8 cellular contexts compared by ENCODE assay signal in genomic region chr5:115626444-115626823, GRCh38. TPM values are rescaled to one million over a fixed set of nuclear protein-coding genes. Genes with fewer than 3 reads are reported as not detected.
A peak's percentile ranks its signal among the peaks of the same experiment; 100 is the strongest.
DNase-seq lines count a peak whose midpoint lies in the region; ATAC-seq and TF ChIP-seq lines count a peak whose summit lies in the region.

No MANE protein-coding gene starts in this region.

- peaks cover 12% of the 10 kb centered on the region for H3K4me1 ChIP-seq in colonic mucosa

- H3K9ac ChIP-seq in colonic mucosa (ENCODE audit: low read depth in 2 of 2, low read length in 2 of 2): peak overlapping the region; percentile 31 to 58

- H3K9me3 Mint-ChIP-seq in mesothelial cell of epicardium: no peaks in the 10 kb centered on the region

- no peak overlapping the region for H3K4me3 Mint-ChIP-seq in mesothelial cell of epicardium

- TF ChIP-seq CTCF in GM13977 (IDR thresholded peaks at IDR 0.05; ENCODE audit: extremely low read depth, insufficient read depth, missing control alignments) (no peak), colonic mucosa (IDR thresholded peaks at IDR 0.05) (no peak), mesothelial cell of epicardium (IDR thresholded peaks at IDR 0.05; ENCODE audit: unreplicated experiment) (no peak)

- H3K27me3 ChIP-seq in colonic mucosa: no peaks in the 10 kb centered on the region

- DNase-seq in GM13977 (ENCODE audit: low spot score) (peak; percentile 31), colonic mucosa (no peak), mesothelial cell of epicardium (ENCODE audit: low spot score in 2 of 2, unreplicated experiment in 2 of 2) (no peak), NCI-H2107 treated with DMSO at 0.1 percent for 48 hours (lab: John Stamatoyannopoulos, UW; ENCODE audit: unreplicated experiment) (no peak), NCI-H345 treated with DMSO at 0.1 percent for 48 hours (lab: John Stamatoyannopoulos, UW; ENCODE audit: unreplicated experiment) (no peak), iPS-NIHi11 (ENCODE audit: low spot score) (no peak)

- in situ Hi-C loops in GM13977 (cut with MboI; ENCODE audit: low pct_unique_long_range_greater_than_20kb, low sequenced_read_pairs, unreplicated experiment): loop anchor here (10.0 kb wide), 2 partner anchors 218 to 448 kb away; partner anchors contain the start of genes AP3S1 and ATG12

- H3K36me3 Mint-ChIP-seq in mesothelial cell of epicardium: no peaks in the 10 kb centered on the region

- no peaks in the 10 kb centered on the region for H3K27me3 Mint-ChIP-seq in mesothelial cell of epicardium (ENCODE audit: low read depth)

- H3K4me3 ChIP-seq in colonic mucosa: peak overlapping the region; percentile 87

- peaks cover 15% of the 10 kb centered on the region for H3K4me1 Mint-ChIP-seq in mesothelial cell of epicardium

- H3K27ac ChIP-seq in KOPT-K1 (ENCODE audit: low read depth, low read length, poor library complexity, severe bottlenecking) (peak overlapping the region; percentile 92), colonic mucosa (peak overlapping the region; percentile 91)

- no peaks in the 10 kb centered on the region for H3K9me3 ChIP-seq in KOPT-K1 (ENCODE audit: insufficient read depth, low read length, poor library complexity, severe bottlenecking)
- no peaks in the 10 kb centered on the region for H3K9me3 ChIP-seq in colonic mucosa

- ATAC-seq in GM21786 (IDR thresholded peaks at IDR 0.05; ENCODE audit: unreplicated experiment): peak; percentile 26

- peaks cover 27% of the 10 kb centered on the region for H3K36me3 ChIP-seq in KOPT-K1 (ENCODE audit: insufficient read depth, low read length)
- H3K36me3 ChIP-seq in colonic mucosa: no peaks in the 10 kb centered on the region

- H3K27ac Mint-ChIP-seq in mesothelial cell of epicardium: peak overlapping the region; percentile 99

- intact Hi-C loops in colonic mucosa (cut with DNase I): no loop called here

RNA-seq across cellular contexts. Expression of gene TMED7, which starts 0.6 kb away (rescaled TPM):
- total RNA-seq in colonic mucosa: 100 to 1,000 TPM; 127 to 146 TPM
- total RNA-seq in mesothelial cell of epicardium: 73.3 to 76.7 TPM (median 76.0 TPM) in 3 replicates

RNA-seq across cellular contexts. Expression of gene TICAM2, which starts 24.2 kb away (rescaled TPM):
- total RNA-seq in colonic mucosa: 1 to 10 TPM; 1.2 to 2.4 TPM
- 1.6 to 2.1 TPM (median 1.6 TPM) in 3 replicates for total RNA-seq in mesothelial cell of epicardium
